In genomic region chrX:11756354-11757318, GRCh38 we compare ENCODE assay signal across 8 cellular contexts. TPM values are rescaled to one million over a fixed set of nuclear protein-coding genes. Genes with fewer than 3 reads are reported as not detected.
DNase-seq lines count a peak whose midpoint lies in the region; ATAC-seq and TF ChIP-seq lines count a peak whose summit lies in the region.

No MANE protein-coding gene starts in this region.

- H3K27ac ChIP-seq in left ventricle myocardium inferior (replicated peaks) (peak overlapping the region; percentile 92), right lobe of liver (peak overlapping the region in 2 of 3 donors; percentile 63 to 86), uterus (peak overlapping the region; percentile 92), esophagus squamous epithelium (peak overlapping the region in 2 of 4 donors; percentile 73 to 94)

- peaks cover 17% of the 10 kb centered on the region for H3K27me3 Mint-ChIP-seq in activated CD8-positive, alpha-beta T cell treated with anti-CD3 and anti-CD28 coated beads, Interleukin-2, amount 10 ng/mL, durations not matched to agents 7 days and 5 days (ENCODE audit: low read depth)

- H3K36me3 ChIP-seq in left ventricle myocardium inferior: peaks cover 8% of the 10 kb centered on the region
- no peaks in the 10 kb centered on the region for H3K36me3 ChIP-seq in right lobe of liver
- no peaks in the 10 kb centered on the region for H3K36me3 ChIP-seq in uterus
- peaks cover 0 to 10% (median 0%) of the 10 kb centered on the region in 3 donors for H3K36me3 ChIP-seq in esophagus squamous epithelium

- peaks cover 8% of the 10 kb centered on the region for H3K36me3 Mint-ChIP-seq in activated CD8-positive, alpha-beta T cell treated with anti-CD3 and anti-CD28 coated beads, Interleukin-2, amount 10 ng/mL, durations not matched to agents 7 days and 5 days (ENCODE audit: low read depth)

- no peaks in the 10 kb centered on the region for H3K27me3 ChIP-seq in left ventricle myocardium inferior (ENCODE audit: low read depth)
- no peaks in the 10 kb centered on the region for H3K27me3 ChIP-seq in right lobe of liver
- no peaks in the 10 kb centered on the region for H3K27me3 ChIP-seq in uterus
- H3K27me3 ChIP-seq in esophagus squamous epithelium: no peaks in the 10 kb centered on the region

- H3K4me3 Mint-ChIP-seq in activated CD8-positive, alpha-beta T cell treated with anti-CD3 and anti-CD28 coated beads, Interleukin-2, amount 10 ng/mL, durations not matched to agents 7 days and 5 days: peak overlapping the region; percentile 63

- H3K4me1 ChIP-seq in left ventricle myocardium inferior: peaks cover 21% of the 10 kb centered on the region
- H3K4me1 ChIP-seq in right lobe of liver: no peaks in the 10 kb centered on the region
- no peaks in the 10 kb centered on the region for H3K4me1 ChIP-seq in uterus
- peaks cover 0 to 24% (median 0%) of the 10 kb centered on the region in 3 donors for H3K4me1 ChIP-seq in esophagus squamous epithelium

- H3K4me3 ChIP-seq in left ventricle myocardium inferior (peak overlapping the region; percentile 81), right lobe of liver (peak overlapping the region in 1 of 3 donors; percentile 81), uterus (no peak overlapping the region), esophagus squamous epithelium (peak overlapping the region in 1 of 4 donors; percentile 79)

- H3K4me1 Mint-ChIP-seq in activated CD8-positive, alpha-beta T cell treated with anti-CD3 and anti-CD28 coated beads, Interleukin-2, amount 10 ng/mL, durations not matched to agents 7 days and 5 days (ENCODE audit: low read depth): peaks cover 6% of the 10 kb centered on the region

- TF ChIP-seq POLR2A in right lobe of liver (IDR thresholded peaks at IDR 0.05): no peak
- no peak for TF ChIP-seq POLR2A in uterus (IDR thresholded peaks at IDR 0.05)
- no peak for TF ChIP-seq POLR2A in esophagus squamous epithelium (IDR thresholded peaks at IDR 0.05)

- TF ChIP-seq CTCF in left ventricle myocardium inferior (IDR thresholded peaks at IDR 0.05; ENCODE audit: borderline replicate concordance): no peak
- no peak for TF ChIP-seq CTCF in right lobe of liver (IDR thresholded peaks at IDR 0.05)
- TF ChIP-seq CTCF in uterus (IDR thresholded peaks at IDR 0.05): no peak
- no peak for TF ChIP-seq CTCF in esophagus squamous epithelium (IDR thresholded peaks at IDR 0.05)

- no peaks in the 10 kb centered on the region for H3K9me3 ChIP-seq in left ventricle myocardium inferior (replicated peaks)
- H3K9me3 ChIP-seq in right lobe of liver: no peaks in the 10 kb centered on the region
- no peaks in the 10 kb centered on the region for H3K9me3 ChIP-seq in uterus
- no peaks in the 10 kb centered on the region for H3K9me3 ChIP-seq in esophagus squamous epithelium

- DNase-seq in left ventricle myocardium inferior: no peak
- no peak for DNase-seq in cardiac septum (ENCODE audit: low spot score)
- DNase-seq in activated CD8-positive, alpha-beta T cell treated with anti-CD3 and anti-CD28 coated beads, Interleukin-2, amount 10 ng/mL, durations not matched to agents 7 days and 5 days: no peak
- no peak for DNase-seq in right lobe of liver
- DNase-seq in uterus: no peak
- no peak for DNase-seq in COR-L47 (lab: John Stamatoyannopoulos, UW)
- no peak for DNase-seq in esophagus squamous epithelium (lab: John Stamatoyannopoulos, UW)

- intact Hi-C loops in left ventricle myocardium inferior (cut with micrococcal nuclease) (no loop called here), cardiac septum (cut with DNase I) (no loop called here), right lobe of liver (cut with DNase I) (no loop called here), uterus (cut with DNase I; ENCODE audit: low total_unique reads) (loop anchor here (10.0 kb wide), 1 partner anchor 222 kb away; no protein-coding TSS in a partner anchor), esophagus squamous epithelium (cut with DNase I) (no loop called here)

- POLR2A ChIA-PET in activated CD8-positive, alpha-beta T cell treated with anti-CD3 and anti-CD28 coated beads, Interleukin-2, amount 10 ng/mL, durations not matched to agents 7 days and 5 days (lab: Charles Lee): interaction anchor here (3.0 kb wide), 1 partner anchor 12 kb away, joined by 27 read pairs; no protein-coding TSS in a partner anchor

- 54% methylated on average over 13 of the region's 15 CpGs for WGBS in right lobe of liver (ENCODE audit: insufficient coverage, low coverage, low lambda C conversion rate, missing lambda C conversion rate)
- 25 to 61% methylated on average over 9 to 13 of the region's 15 CpGs for WGBS in esophagus squamous epithelium, 2 donors

- H3K27ac Mint-ChIP-seq in activated CD8-positive, alpha-beta T cell treated with anti-CD3 and anti-CD28 coated beads, Interleukin-2, amount 10 ng/mL, durations not matched to agents 7 days and 5 days: no peak overlapping the region

- ATAC-seq in activated CD8-positive, alpha-beta T cell treated with anti-CD3 and anti-CD28 coated beads, Interleukin-2, amount 10 ng/mL, durations not matched to agents 7 days and 5 days: no peak
- no peak for ATAC-seq in right lobe of liver
- ATAC-seq in HG03378 (IDR thresholded peaks at IDR 0.05; ENCODE audit: unreplicated experiment): no peak

- H3K9me3 Mint-ChIP-seq in activated CD8-positive, alpha-beta T cell treated with anti-CD3 and anti-CD28 coated beads, Interleukin-2, amount 10 ng/mL, durations not matched to agents 7 days and 5 days (ENCODE audit: insufficient read depth): no peaks in the 10 kb centered on the region

- CTCF ChIA-PET in activated CD8-positive, alpha-beta T cell treated with anti-CD3 and anti-CD28 coated beads, Interleukin-2, amount 10 ng/mL, durations not matched to agents 7 days and 5 days (lab: Charles Lee): interaction anchor here (1.5 to 4.7 kb wide), 2 partner anchors 12 to 17 kb away, joined by 3 to 47 read pairs; no protein-coding TSS in a partner anchor

RNA-seq across cellular contexts. Expression of gene MSL3, which starts 1.4 kb away (rescaled TPM):
- total RNA-seq in left ventricle myocardium inferior: 11.2 TPM
- 11.0 TPM for total RNA-seq in cardiac septum
- 10 to 100 TPM; 49.7 to 50.1 TPM for total RNA-seq in activated CD8-positive, alpha-beta T cell treated with anti-CD3 and anti-CD28 coated beads, Interleukin-2, amount 10 ng/mL, durations not matched to agents 7 days and 5 days
- 10 to 100 TPM in 4 of 6 experiments, 1 to 10 TPM in 2; 6.4 to 15.7 (median 12.0) TPM for total RNA-seq in right lobe of liver
- total RNA-seq in uterus: 10 to 100 TPM; 17.6 to 39.4 (median 30.1) TPM
- 10 to 100 TPM; 14.2 to 29.6 (median 17.6) TPM for total RNA-seq in esophagus squamous epithelium
